Comparison of ENCODE assay signal across 9 cellular contexts in the genomic region with DNA sequence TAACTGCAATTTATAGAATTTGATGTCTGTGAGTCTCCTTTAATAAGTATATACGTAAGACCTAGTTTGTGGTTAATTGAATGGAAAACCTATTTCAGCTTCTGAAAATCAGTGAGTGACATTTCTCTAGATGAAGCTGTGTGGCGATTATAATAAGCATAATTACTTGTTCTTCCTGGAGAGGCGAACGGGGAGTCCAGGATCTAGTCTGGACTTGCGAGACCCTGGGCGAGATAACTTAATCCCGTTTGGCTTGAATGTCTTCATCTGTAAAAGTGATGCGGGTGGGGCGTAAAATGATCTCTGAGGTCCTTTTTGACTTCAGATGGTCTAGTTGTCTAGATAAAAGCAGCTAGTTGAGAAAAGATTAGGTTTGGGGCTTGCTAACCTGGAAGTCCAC. TPM values are rescaled to one million over a fixed set of nuclear protein-coding genes. Genes with fewer than 3 reads are reported as not detected.
A peak's percentile ranks its signal among the peaks of the same experiment; 100 is the strongest.
DNase-seq lines count a peak whose midpoint lies in the region; ATAC-seq, FAIRE-seq and TF ChIP-seq lines count a peak whose summit lies in the region.
"Had no signal": no experiment of that assay in that cellular context is flagged by ENCODE, and none has a peak within 500 bp of the region (broad histone marks: within the 10 kb centered on the region; RNA-seq: fewer than 3 reads in every experiment).

No MANE protein-coding gene starts in this region.

- H3K27ac Mint-ChIP-seq in activated CD8-positive, alpha-beta T cell treated with anti-CD3 and anti-CD28 coated beads, Interleukin-2, amount 10 ng/mL, durations not matched to agents 7 days and 5 days, result no peak overlapping the region

- H3K9me3 Mint-ChIP-seq in activated CD8-positive, alpha-beta T cell treated with anti-CD3 and anti-CD28 coated beads, Interleukin-2, amount 10 ng/mL, durations not matched to agents 7 days and 5 days (ENCODE audit: insufficient read depth), result no peaks in the 10 kb centered on the region

- peak overlapping the region; percentile 72 for H3K4me3 Mint-ChIP-seq in activated CD8-positive, alpha-beta T cell treated with anti-CD3 and anti-CD28 coated beads, Interleukin-2, amount 10 ng/mL, durations not matched to agents 7 days and 5 days

- H3K4me1 ChIP-seq in kidney (ENCODE audit: control insufficient read depth in 1 of 2, insufficient read depth in 1 of 2, low read depth in 1 of 2, low read length in 2 of 2), result no peaks in the 10 kb centered on the region

- peaks cover 12% of the 10 kb centered on the region for H3K4me1 Mint-ChIP-seq in activated CD8-positive, alpha-beta T cell treated with anti-CD3 and anti-CD28 coated beads, Interleukin-2, amount 10 ng/mL, durations not matched to agents 7 days and 5 days (ENCODE audit: low read depth)

- H3K4me3 ChIP-seq in kidney (ENCODE audit: low read length in 2 of 2), result peak overlapping the region; percentile 64 to 93
- peak overlapping the region in 5 of 7 experiments; percentile 48 to 88 (median 63) for H3K4me3 ChIP-seq in skin epidermis

- peaks cover 47% of the 10 kb centered on the region for H3K27me3 Mint-ChIP-seq in activated CD8-positive, alpha-beta T cell treated with anti-CD3 and anti-CD28 coated beads, Interleukin-2, amount 10 ng/mL, durations not matched to agents 7 days and 5 days (ENCODE audit: low read depth)

- no peaks in the 10 kb centered on the region for H3K36me3 ChIP-seq in kidney (ENCODE audit: control insufficient read depth in 1 of 2, insufficient read depth in 2 of 2, low read length in 2 of 2)
- H3K36me3 ChIP-seq: ascending aorta, gastrocnemius medialis had no signal

- no peak for TF ChIP-seq CTCF in kidney (IDR thresholded peaks at IDR 0.05; ENCODE audit: borderline replicate concordance, extremely low read depth, insufficient read depth)

- FAIRE-seq in kidney (lab: Jason Lieb, UNC), result no peak

- intact Hi-C loops in kidney (cut with DNase I), result no loop called here

- H3K27ac ChIP-seq in kidney (ENCODE audit: low read depth in 2 of 2, low read length in 2 of 2), result peak overlapping the region in 1 of 2 donors; percentile 86
- H3K27ac ChIP-seq in skin epidermis, result peak overlapping the region in 8 of 21 experiments; percentile 22 to 95 (median 83)
- H3K27ac ChIP-seq: ascending aorta, gastrocnemius medialis had no signal

- H3K9ac ChIP-seq in kidney (ENCODE audit: low read length in 2 of 2), result peak overlapping the region in 1 of 2 donors; percentile 92

- no peak for ATAC-seq in activated CD8-positive, alpha-beta T cell treated with anti-CD3 and anti-CD28 coated beads, Interleukin-2, amount 10 ng/mL, durations not matched to agents 7 days and 5 days
- ATAC-seq in GM18870 (IDR thresholded peaks at IDR 0.05; ENCODE audit: unreplicated experiment), result no peak
- ATAC-seq in GM18511 (IDR thresholded peaks at IDR 0.05; ENCODE audit: unreplicated experiment), result no peak
- ATAC-seq: gastrocnemius medialis had no signal

- CTCF ChIA-PET in activated CD8-positive, alpha-beta T cell treated with anti-CD3 and anti-CD28 coated beads, Interleukin-2, amount 10 ng/mL, durations not matched to agents 7 days and 5 days (lab: Charles Lee), result interaction anchor here (1.1 to 1.2 kb wide), 2 partner anchors 62 to 499 kb away, joined by 3 to 4 read pairs; no protein-coding TSS in a partner anchor

- H3K36me3 Mint-ChIP-seq in activated CD8-positive, alpha-beta T cell treated with anti-CD3 and anti-CD28 coated beads, Interleukin-2, amount 10 ng/mL, durations not matched to agents 7 days and 5 days (ENCODE audit: low read depth), result no peaks in the 10 kb centered on the region

- no peaks in the 10 kb centered on the region for H3K9me3 ChIP-seq in kidney (ENCODE audit: control insufficient read depth in 1 of 2, low read length in 2 of 2)
- H3K9me3 ChIP-seq: ascending aorta, gastrocnemius medialis had no signal

- peak; percentile 40 for DNase-seq in HPDE6-E6E7 (ENCODE audit: extremely low spot score)
- DNase-seq in activated CD8-positive, alpha-beta T cell treated with anti-CD3 and anti-CD28 coated beads, Interleukin-2, amount 10 ng/mL, durations not matched to agents 7 days and 5 days, result no peak
- DNase-seq in kidney, result no peak
- DNase-seq in mucosa of gallbladder (ENCODE audit: low spot score), result no peak
- DNase-seq: gastrocnemius medialis had no signal

- POLR2A ChIA-PET in activated CD8-positive, alpha-beta T cell treated with anti-CD3 and anti-CD28 coated beads, Interleukin-2, amount 10 ng/mL, durations not matched to agents 7 days and 5 days (lab: Charles Lee), result interaction anchor here (0.6 kb wide), 1 partner anchor 412 kb away, joined by 3 read pairs; no protein-coding TSS in a partner anchor

RNA-seq across cellular contexts. Expression of gene PRRG4, which starts 1.1 kb away (rescaled TPM):
- total RNA-seq in activated CD8-positive, alpha-beta T cell treated with anti-CD3 and anti-CD28 coated beads, Interleukin-2, amount 10 ng/mL, durations not matched to agents 7 days and 5 days, result under 1 TPM; 0.24 to 0.26 TPM
- total RNA-seq in kidney (18.4 TPM), mucosa of gallbladder (12.7 TPM)
- 6.4 TPM for polyA plus RNA-seq in kidney (ENCODE audit: insufficient read depth, low read depth, low replicate concordance)

RNA-seq across cellular contexts. Expression of gene CCDC73, which starts 36.3 kb away (rescaled TPM):
- not detected for total RNA-seq in activated CD8-positive, alpha-beta T cell treated with anti-CD3 and anti-CD28 coated beads, Interleukin-2, amount 10 ng/mL, durations not matched to agents 7 days and 5 days
- total RNA-seq in kidney, result 0.25 TPM
- 0.47 TPM for polyA plus RNA-seq in kidney (ENCODE audit: insufficient read depth, low read depth, low replicate concordance)
- total RNA-seq in mucosa of gallbladder, result not detected
- total RNA-seq: ascending aorta, gastrocnemius medialis had no signal

Comparison
In these comparisons a context has a peak if more than half of its experiments do, and no peak if none do; other contexts are left out.
1. RNA of gene PRRG4, which starts 1.1 kb away (total RNA-seq): 18.4 TPM in kidney (single experiment) and 12.7 TPM in mucosa of gallbladder (single experiment); 0.24 to 0.26 TPM in activated CD8-positive, alpha-beta T cell treated with anti-CD3 and anti-CD28 coated beads, Interleukin-2, amount 10 ng/mL, durations not matched to agents 7 days and 5 days; every median in the first group is over 10 times any median in the second.